In genomic region chr16:73725147-73725546, GRCh38 we compare ENCODE assay signal across 23 cellular contexts.
"Had no signal": no experiment of that assay in that cellular context is flagged by ENCODE, and none has a peak within 500 bp of the region (broad histone marks: within the 10 kb centered on the region; RNA-seq: fewer than 3 reads in every experiment).

No MANE protein-coding gene starts in this region.

- H3K27me3 ChIP-seq: colonic mucosa, esophagus squamous epithelium, heart left ventricle, hepatocyte, ovary, right lobe of liver, suprapubic skin, transverse colon, uterus had no signal

- H3K36me3 ChIP-seq: colonic mucosa, esophagus squamous epithelium, heart left ventricle, ovary, right lobe of liver, suprapubic skin, transverse colon, upper lobe of right lung, uterus had no signal

- H3K4me2 ChIP-seq: hepatocyte had no signal

- DNase-seq: colonic mucosa; effector CD8-positive, alpha-beta T cell; endodermal cell; esophagus squamous epithelium; heart left ventricle; kidney; mesenchymal stem cell; naive thymus-derived CD4-positive, alpha-beta T cell; nephron progenitor cell; occipital lobe; ovary; right lobe of liver; small intestine; stimulated activated CD4-positive, alpha-beta T cell treated with anti-CD3 and anti-CD28 coated beads, Interleukin-15, amount 100 ng/mL, for 24 hours; stimulated activated CD4-positive, alpha-beta T cell treated with anti-CD3 and anti-CD28 coated beads, Interleukin-2, amount 100 ng/mL, for 48 hours; stimulated activated naive B cell treated with anti-CD40 and anti-IgM and Interleukin-4, amounts not matched to agents 10 μg/mL and 1 μg/mL and 100 μg/mL, for 72 hours; transverse colon; upper lobe of right lung; uterus had no signal

- H3K4me1 ChIP-seq: colonic mucosa, esophagus squamous epithelium, heart left ventricle, right lobe of liver, suprapubic skin, transverse colon, upper lobe of right lung, uterus had no signal

- ATAC-seq: heart left ventricle; left lobe of liver; naive thymus-derived CD4-positive, alpha-beta T cell; right lobe of liver; stimulated activated naive B cell treated with anti-CD40 and anti-IgM and Interleukin-4, amounts not matched to agents 10 μg/mL and 1 μg/mL and 100 μg/mL, for 72 hours; upper lobe of right lung had no signal

- H3K9me3 ChIP-seq: colonic mucosa, esophagus squamous epithelium, ovary, right lobe of liver, suprapubic skin, transverse colon, upper lobe of right lung, uterus had no signal

- H2AFZ ChIP-seq: hepatocyte had no signal

- H3K27ac ChIP-seq: colonic mucosa, esophagus squamous epithelium, heart left ventricle, hepatocyte, ovary, right lobe of liver, suprapubic skin, transverse colon, upper lobe of right lung, uterus had no signal

- H3K4me3 ChIP-seq: colonic mucosa, esophagus squamous epithelium, heart left ventricle, hepatocyte, lung, ovary, right lobe of liver, suprapubic skin, transverse colon, upper lobe of right lung, uterus had no signal
